ENCODE assay signal across 8 cellular contexts in the genomic region with DNA sequence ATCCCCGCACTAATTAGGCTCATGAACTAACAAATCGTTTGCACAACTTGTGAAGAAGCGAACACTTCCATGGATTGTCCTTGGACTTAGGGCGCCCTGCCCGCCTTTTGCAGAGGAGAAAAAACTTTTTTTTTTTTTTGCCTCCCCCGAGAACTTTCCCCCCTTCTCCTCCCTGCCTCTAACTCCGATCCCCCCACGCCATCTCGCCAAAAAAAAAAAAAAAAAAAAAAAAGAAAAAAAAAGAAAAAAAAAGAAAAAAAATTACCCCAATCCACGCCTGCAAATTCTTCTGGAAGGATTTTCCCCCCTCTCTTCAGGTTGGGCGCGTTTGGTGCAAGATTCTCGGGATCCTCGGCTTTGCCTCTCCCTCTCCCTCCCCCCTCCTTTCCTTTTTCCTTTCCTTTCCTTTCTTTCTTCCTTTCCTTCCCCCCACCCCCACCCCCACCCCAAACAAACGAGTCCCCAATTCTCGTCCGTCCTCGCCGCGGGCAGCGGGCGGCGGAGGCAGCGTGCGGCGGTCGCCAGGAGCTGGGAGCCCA. TPM values are rescaled to one million over a fixed set of nuclear protein-coding genes. Genes with fewer than 3 reads are reported as not detected.
DNase-seq lines count a peak whose midpoint lies in the region; ATAC-seq and TF ChIP-seq lines count a peak whose summit lies in the region.

A gene (plus strand): TSS at position 41 of the 539 bp plus-strand sequence. CDS start 522 bp downstream, outside the sequence.

- DNase-seq in cardiac muscle cell (ENCODE audit: low read depth in 1 of 2, low spot score in 1 of 2), result no peak
- DNase-seq in Right ventricle myocardium superior, result no peak
- DNase-seq in caudate nucleus (lab: John Stamatoyannopoulos, UW), result no peak
- no peak for DNase-seq in mesothelial cell of epicardium (ENCODE audit: low spot score in 2 of 2, unreplicated experiment in 2 of 2)
- DNase-seq in upper lobe of left lung, result no peak
- DNase-seq in NCI-H82 treated with DMSO at 0.1 percent for 48 hours (lab: John Stamatoyannopoulos, UW; ENCODE audit: unreplicated experiment), result no peak
- no peak for DNase-seq in KG1 (lab: John Stamatoyannopoulos, UW)
- no peak for DNase-seq in NCI-H2171 (lab: John Stamatoyannopoulos, UW)

- H3K4me3 ChIP-seq in cardiac muscle cell (peak within 1 kb of the TSS; percentile 9), upper lobe of left lung (peak within 1 kb of the TSS in 3 of 4 donors; percentile 4 to 31 (median 13))

- H3K27ac Mint-ChIP-seq in mesothelial cell of epicardium, result peak within 1 kb of the TSS; percentile 66

- no peaks in the 10 kb centered on the region for H3K9me3 Mint-ChIP-seq in mesothelial cell of epicardium

- no peaks in the 10 kb centered on the region for H3K36me3 Mint-ChIP-seq in mesothelial cell of epicardium

- 9% methylated on average over 15 to 22 of the region's 27 CpGs for WGBS in upper lobe of left lung, 2 donors

- no peaks in the 10 kb centered on the region for H3K36me3 ChIP-seq in cardiac muscle cell
- no peaks in the 10 kb centered on the region for H3K36me3 ChIP-seq in upper lobe of left lung

- H3K4me1 ChIP-seq in cardiac muscle cell (ENCODE audit: low read depth) (peaks cover 5% of the 10 kb centered on the region), upper lobe of left lung (peaks cover 38 to 65% (median 46%) of the 10 kb centered on the region in 4 donors)

- ATAC-seq in Right ventricle myocardium superior (ENCODE audit: poor library complexity), result no peak
- ATAC-seq in upper lobe of left lung (ENCODE audit: low FRiP score in 2 of 2), result no peak

- H3K4me1 Mint-ChIP-seq in mesothelial cell of epicardium, result peaks cover 27% of the 10 kb centered on the region

- H3K4me3 Mint-ChIP-seq in mesothelial cell of epicardium, result peak within 1 kb of the TSS; percentile 71

- intact Hi-C loops in Right ventricle myocardium superior (cut with DNase I), result no loop called here

- peaks cover 96% of the 10 kb centered on the region for H3K27me3 Mint-ChIP-seq in mesothelial cell of epicardium (ENCODE audit: low read depth)

- H3K9me3 ChIP-seq in cardiac muscle cell (ENCODE audit: low read depth), result no peaks in the 10 kb centered on the region
- H3K9me3 ChIP-seq in upper lobe of left lung, result no peaks in the 10 kb centered on the region

- no peak for TF ChIP-seq EP300 in upper lobe of left lung (IDR thresholded peaks at IDR 0.05)

- TF ChIP-seq CTCF in cardiac muscle cell (IDR thresholded peaks at IDR 0.05; ENCODE audit: low read depth, low read length) (no peak), mesothelial cell of epicardium (IDR thresholded peaks at IDR 0.05; ENCODE audit: unreplicated experiment) (no peak), upper lobe of left lung (IDR thresholded peaks at IDR 0.05) (no peak)

- peaks cover 100% of the 10 kb centered on the region for H3K27me3 ChIP-seq in cardiac muscle cell
- H3K27me3 ChIP-seq in upper lobe of left lung, result peaks cover 2 to 89% (median 49%) of the 10 kb centered on the region in 4 donors

- no peak for TF ChIP-seq POLR2A in upper lobe of left lung (IDR thresholded peaks at IDR 0.05)

- H3K27ac ChIP-seq in cardiac muscle cell (no peak within 1 kb of the TSS), caudate nucleus (ENCODE audit: low read depth, low read length) (peak within 1 kb of the TSS; percentile 87), upper lobe of left lung (no peak within 1 kb of the TSS)

RNA-seq across cellular contexts. Expression of the gene that starts here (rescaled TPM):
- not detected in 2 replicates for total RNA-seq in cardiac muscle cell
- not detected in 2 replicates for polyA plus RNA-seq in cardiac muscle cell
- not detected for total RNA-seq in Right ventricle myocardium superior
- 2.0 to 3.0 TPM (median 2.8 TPM) in 3 replicates for total RNA-seq in mesothelial cell of epicardium
- under 1 TPM in 1 of 6 donors, not detected in 5; 0.09 TPM for total RNA-seq in upper lobe of left lung
